7 cellular contexts compared by ENCODE assay signal in genomic region chr21:35527358-35527757, GRCh38.
"Had no signal": no experiment of that assay in that cellular context is flagged by ENCODE, and none has a peak within 500 bp of the region (broad histone marks: within the 10 kb centered on the region; RNA-seq: fewer than 3 reads in every experiment).

No MANE protein-coding gene starts in this region.

- H3K4me3 Mint-ChIP-seq: mesothelial cell of epicardium had no signal

- H3K27ac Mint-ChIP-seq: mesothelial cell of epicardium had no signal

- H3K36me3 Mint-ChIP-seq: mesothelial cell of epicardium had no signal

- H3K9me3 Mint-ChIP-seq: mesothelial cell of epicardium had no signal

- DNase-seq: activated T-cell treated with anti-CD3 and anti-CD28 coated beads, Interleukin-2, amount 50 U/mL, for 48 hours; anterior cingulate cortex; retina had no signal

- H3K36me3 ChIP-seq: esophagus muscularis mucosa had no signal

- H3K27me3 ChIP-seq: esophagus muscularis mucosa had no signal

- H3K4me3 ChIP-seq: esophagus muscularis mucosa, skin epidermis had no signal

- H3K27ac ChIP-seq: esophagus muscularis mucosa, VCaP had no signal

- H3K9me3 ChIP-seq: esophagus muscularis mucosa had no signal
